Comparison of ENCODE assay signal across 16 cellular contexts in genomic region chr11:92627615-92628201, GRCh38.
DNase-seq lines count a peak whose midpoint lies in the region; ATAC-seq and TF ChIP-seq lines count a peak whose summit lies in the region.
"Had no signal": no experiment of that assay in that cellular context is flagged by ENCODE, and none has a peak within 500 bp of the region (broad histone marks: within the 10 kb centered on the region; RNA-seq: fewer than 3 reads in every experiment).

No MANE protein-coding gene starts in this region.

- H3K4me2 ChIP-seq in GM23248 (ENCODE audit: unreplicated experiment): no peak overlapping the region

- no peak overlapping the region for H3K27ac Mint-ChIP-seq in WTC11
- H3K27ac Mint-ChIP-seq in activated T-helper 2 cell treated with anti-CD3 and anti-CD28 coated beads, Interferon-gamma antibody, Interleukin-2, Interleukin-4, amounts not matched to agents 10 μg/mL and 5 μg/mL and 100 μg/mL, durations not matched to agents 14 hours and 24 hours and 36 hours: no peak overlapping the region
- H3K27ac Mint-ChIP-seq: memory B cell had no signal

- peaks cover 18% of the 10 kb centered on the region for H3K4me1 Mint-ChIP-seq in WTC11
- H3K4me1 Mint-ChIP-seq in activated T-helper 2 cell treated with anti-CD3 and anti-CD28 coated beads, Interferon-gamma antibody, Interleukin-2, Interleukin-4, amounts not matched to agents 10 μg/mL and 5 μg/mL and 100 μg/mL, durations not matched to agents 14 hours and 24 hours and 36 hours (ENCODE audit: low read depth): peaks cover 10% of the 10 kb centered on the region
- H3K4me1 Mint-ChIP-seq: memory B cell had no signal

- peaks cover 15% of the 10 kb centered on the region for H3K4me1 ChIP-seq in GM23248 (ENCODE audit: insufficient read depth)
- no peaks in the 10 kb centered on the region for H3K4me1 ChIP-seq in colonic mucosa
- H3K4me1 ChIP-seq: ascending aorta, SJSA1 had no signal

- no peaks in the 10 kb centered on the region for H3K36me3 ChIP-seq in GM23248 (ENCODE audit: low read depth)
- no peaks in the 10 kb centered on the region for H3K36me3 ChIP-seq in colonic mucosa
- H3K36me3 ChIP-seq: ascending aorta, SJSA1, transverse colon had no signal

- H3K79me2 ChIP-seq in GM23248 (ENCODE audit: insufficient read depth): no peaks in the 10 kb centered on the region

- H3K27me3 ChIP-seq in GM23248 (replicated peaks; ENCODE audit: insufficient read depth) (no peaks in the 10 kb centered on the region), colonic mucosa (no peaks in the 10 kb centered on the region)
- H3K27me3 ChIP-seq: ascending aorta, SJSA1, transverse colon had no signal

- in situ Hi-C loops in GM23248 (cut with MboI): no loop called here

- 0 out of 2 replicates have a peak, but pooled peaks cover 8% of the 10 kb centered on the region for H3F3A ChIP-seq in GM23248 (ENCODE audit: insufficient read depth)

- intact Hi-C loops in colonic mucosa (cut with DNase I): no loop called here
- intact Hi-C loops in activated T-helper 2 cell treated with anti-CD3 and anti-CD28 coated beads, Interferon-gamma antibody, Interleukin-2, Interleukin-4, amounts not matched to agents 10 μg/mL and 5 μg/mL and 100 μg/mL, durations not matched to agents 14 hours and 24 hours and 36 hours (cut with micrococcal nuclease): loop anchor here (5.0 kb wide), 1 partner anchor 55 kb away; no protein-coding TSS in a partner anchor

- H3K9me2 ChIP-seq in GM23248 (ENCODE audit: insufficient read depth): no peaks in the 10 kb centered on the region

- POLR2A ChIA-PET in WTC11 (lab: Charles Lee): no interaction called here

- TF ChIP-seq CTCF in WTC11 (IDR thresholded peaks at IDR 0.05) (no peak), colonic mucosa (IDR thresholded peaks at IDR 0.05) (no peak)

- H3K27ac ChIP-seq in GM23248 (peak overlapping the region; percentile 12; the same call in 1 of the 2 replicates), colonic mucosa (no peak overlapping the region)
- H3K27ac ChIP-seq: ascending aorta, SJSA1, transverse colon had no signal

- 15 to 17% methylated on average over 7 of the region's 7 CpGs for WGBS in GM23248 (ENCODE audit: low coverage in 1 of 2, low lambda C conversion rate in 2 of 2, missing lambda C conversion rate in 2 of 2), 2 experiments

- peak; percentile 46 for ATAC-seq in WTC11

- H3K9ac ChIP-seq in GM23248 (no peak overlapping the region), colonic mucosa (ENCODE audit: low read depth in 2 of 2, low read length in 2 of 2) (no peak overlapping the region)

- H4K20me1 ChIP-seq in GM23248 (ENCODE audit: insufficient read depth): no peaks in the 10 kb centered on the region

- no peaks in the 10 kb centered on the region for H3K9me3 Mint-ChIP-seq in WTC11
- H3K9me3 Mint-ChIP-seq in activated T-helper 2 cell treated with anti-CD3 and anti-CD28 coated beads, Interferon-gamma antibody, Interleukin-2, Interleukin-4, amounts not matched to agents 10 μg/mL and 5 μg/mL and 100 μg/mL, durations not matched to agents 14 hours and 24 hours and 36 hours: no peaks in the 10 kb centered on the region
- H3K9me3 Mint-ChIP-seq: neural crest cell had no signal

- CTCF ChIA-PET in WTC11 (lab: Charles Lee): no interaction called here

- H3K9me3 ChIP-seq in GM23248 (ENCODE audit: low read depth) (no peaks in the 10 kb centered on the region), colonic mucosa (no peaks in the 10 kb centered on the region)
- H3K9me3 ChIP-seq: ascending aorta, SJSA1, transverse colon had no signal

- no peak overlapping the region for H3K4me3 ChIP-seq in GM23248
- no peak overlapping the region for H3K4me3 ChIP-seq in colonic mucosa
- H3K4me3 ChIP-seq: ascending aorta, SJSA1, transverse colon had no signal

- no peaks in the 10 kb centered on the region for H3K27me3 Mint-ChIP-seq in WTC11 (ENCODE audit: low read depth)
- H3K27me3 Mint-ChIP-seq in activated T-helper 2 cell treated with anti-CD3 and anti-CD28 coated beads, Interferon-gamma antibody, Interleukin-2, Interleukin-4, amounts not matched to agents 10 μg/mL and 5 μg/mL and 100 μg/mL, durations not matched to agents 14 hours and 24 hours and 36 hours (ENCODE audit: low read depth): no peaks in the 10 kb centered on the region
- H3K27me3 Mint-ChIP-seq: memory B cell had no signal

- DNase-seq in AG08396 (ENCODE audit: low spot score) (peak; percentile 9), GM23248 (peak; percentile 18), WTC11 (ENCODE audit: low spot score) (no peak), hepatic stellate cell (ENCODE audit: low spot score) (peak; percentile 5), NCI-H2107 (lab: John Stamatoyannopoulos, UW) (no peak), colonic mucosa (no peak), NK-92 (lab: John Stamatoyannopoulos, UW; ENCODE audit: unreplicated experiment) (no peak)
- no peak for DNase-seq in activated T-helper 2 cell treated with anti-CD3 and anti-CD28 coated beads, Interferon-gamma antibody, Interleukin-2, Interleukin-4, amounts not matched to agents 10 μg/mL and 5 μg/mL and 100 μg/mL, durations not matched to agents 14 hours and 24 hours and 36 hours (ENCODE audit: low spot score)
- DNase-seq: activated effector memory CD4-positive, alpha-beta T cell treated with Interleukin-2 at 50 U/mL for 16 hours; effector CD8-positive, alpha-beta T cell; stimulated activated CD4-positive, alpha-beta T cell treated with anti-CD3 and anti-CD28 coated beads, Interleukin-4, amount 100 ng/mL, for 24 hours; transverse colon had no signal

- no peak overlapping the region for H2AFZ ChIP-seq in GM23248

- no peaks in the 10 kb centered on the region for H3K36me3 Mint-ChIP-seq in WTC11
- H3K36me3 Mint-ChIP-seq in activated T-helper 2 cell treated with anti-CD3 and anti-CD28 coated beads, Interferon-gamma antibody, Interleukin-2, Interleukin-4, amounts not matched to agents 10 μg/mL and 5 μg/mL and 100 μg/mL, durations not matched to agents 14 hours and 24 hours and 36 hours (ENCODE audit: low read depth): no peaks in the 10 kb centered on the region
- H3K36me3 Mint-ChIP-seq: memory B cell had no signal

- no peak overlapping the region for H3K4me3 Mint-ChIP-seq in WTC11
- no peak overlapping the region for H3K4me3 Mint-ChIP-seq in activated T-helper 2 cell treated with anti-CD3 and anti-CD28 coated beads, Interferon-gamma antibody, Interleukin-2, Interleukin-4, amounts not matched to agents 10 μg/mL and 5 μg/mL and 100 μg/mL, durations not matched to agents 14 hours and 24 hours and 36 hours (ENCODE audit: low read depth)
- H3K4me3 Mint-ChIP-seq: memory B cell had no signal

TF ChIP-seq in WTC11, 78 proteins besides CTCF, POLR2A, EP300 and RAD21 (continues in another document):
- TF ChIP-seq NFATC4 (CRISPR knock-in tag; IDR thresholded peaks at IDR 0.05): no peak
- no peak for TF ChIP-seq IRF1 (CRISPR knock-in tag; IDR thresholded peaks at IDR 0.05)
- TF ChIP-seq PRRX2 (CRISPR knock-in tag; IDR thresholded peaks at IDR 0.05): no peak
- no peak for TF ChIP-seq ESRRA (CRISPR knock-in tag; IDR thresholded peaks at IDR 0.05; ENCODE audit: borderline replicate concordance)
- TF ChIP-seq ETV6 (CRISPR knock-in tag; IDR thresholded peaks at IDR 0.05): no peak
- TF ChIP-seq SMAD4 (CRISPR knock-in tag; IDR thresholded peaks at IDR 0.05): no peak
- TF ChIP-seq FOXP4 (CRISPR knock-in tag; IDR thresholded peaks at IDR 0.05): no peak
- no peak for TF ChIP-seq ZNF219 (CRISPR knock-in tag; IDR thresholded peaks at IDR 0.05; ENCODE audit: borderline replicate concordance)
- no peak for TF ChIP-seq ATF6 (CRISPR knock-in tag; IDR thresholded peaks at IDR 0.05)
- no peak for TF ChIP-seq CREM (CRISPR knock-in tag; IDR thresholded peaks at IDR 0.05)
- TF ChIP-seq JUN (CRISPR knock-in tag; IDR thresholded peaks at IDR 0.05): no peak
- TF ChIP-seq GRHL2 (CRISPR knock-in tag; IDR thresholded peaks at IDR 0.05; ENCODE audit: insufficient replicate concordance, severe bottlenecking): no peak
- TF ChIP-seq RORB (CRISPR knock-in tag; IDR thresholded peaks at IDR 0.05): no peak
- TF ChIP-seq HMGA2 (CRISPR knock-in tag; IDR thresholded peaks at IDR 0.05): no peak

Comparison
In these comparisons a context has a peak if more than half of its experiments do, and no peak if none do; other contexts are left out.
1. DNase-seq: peak in AG08396 (single experiment), GM23248 (single experiment) and hepatic stellate cell (single experiment); none in WTC11 (single experiment), NCI-H2107 (single experiment), colonic mucosa (single experiment), NK-92 (single experiment) and activated T-helper 2 cell treated with anti-CD3 and anti-CD28 coated beads, Interferon-gamma antibody, Interleukin-2, Interleukin-4, amounts not matched to agents 10 μg/mL and 5 μg/mL and 100 μg/mL, durations not matched to agents 14 hours and 24 hours and 36 hours (single experiment).